9 cellular contexts compared by ENCODE assay signal in genomic region chr2:218256612-218257350, GRCh38. TPM values are rescaled to one million over a fixed set of nuclear protein-coding genes. Genes with fewer than 3 reads are reported as not detected.
DNase-seq lines count a peak whose midpoint lies in the region; ATAC-seq and TF ChIP-seq lines count a peak whose summit lies in the region.
"Had no signal": no experiment of that assay in that cellular context is flagged by ENCODE, and none has a peak within 500 bp of the region (broad histone marks: within the 10 kb centered on the region; RNA-seq: fewer than 3 reads in every experiment).

No MANE protein-coding gene starts in this region.

- peaks cover 8 to 26% of the 10 kb centered on the region in 2 donors for H3K4me1 ChIP-seq in ascending aorta
- H3K4me1 ChIP-seq in smooth muscle cell (ENCODE audit: low read depth): peaks cover 15% of the 10 kb centered on the region

- H3K79me2 ChIP-seq in smooth muscle cell (ENCODE audit: low read depth): no peaks in the 10 kb centered on the region
- H3K79me2 ChIP-seq: parathyroid adenoma had no signal

- peaks cover 43% of the 10 kb centered on the region for H3K4me1 Mint-ChIP-seq in activated CD4-positive, alpha-beta T cell treated with anti-CD3 and anti-CD28 coated beads for 36 hours

- H3K9me3 ChIP-seq in ascending aorta (no peaks in the 10 kb centered on the region), smooth muscle cell (replicated peaks; ENCODE audit: low read depth) (no peaks in the 10 kb centered on the region), WERI-Rb-1 (ENCODE audit: severe bottlenecking) (no peaks in the 10 kb centered on the region)

- POLR2A ChIA-PET in activated CD4-positive, alpha-beta T cell treated with anti-CD3 and anti-CD28 coated beads for 36 hours (lab: Charles Lee): interaction anchor here (0.7 to 1.3 kb wide), 2 partner anchors 14 to 30 kb away, joined by 3 to 5 read pairs; partner anchors contain the start of genes AAMP and PNKD

- no peak overlapping the region for H3K9ac ChIP-seq in smooth muscle cell (ENCODE audit: low read depth)
- H3K9ac ChIP-seq: parathyroid adenoma had no signal

- H3K4me3 ChIP-seq in ascending aorta (no peak overlapping the region), smooth muscle cell (no peak overlapping the region), WERI-Rb-1 (ENCODE audit: low read depth, low read length) (no peak overlapping the region)

- peaks cover 44% of the 10 kb centered on the region for H3K36me3 Mint-ChIP-seq in activated CD4-positive, alpha-beta T cell treated with anti-CD3 and anti-CD28 coated beads for 36 hours (ENCODE audit: low read depth)

- no peak for DNase-seq in activated CD4-positive, alpha-beta T cell treated with anti-CD3 and anti-CD28 coated beads for 36 hours
- DNase-seq in activated CD4-positive, alpha-beta T cell treated with anti-CD3 and anti-CD28 coated beads for 4 hours: no peak
- DNase-seq in ascending aorta (ENCODE audit: low spot score in 2 of 2) (no peak), smooth muscle cell (lab: John Stamatoyannopoulos, UW; ENCODE audit: unreplicated experiment) (no peak), caudate nucleus (lab: John Stamatoyannopoulos, UW) (no peak), WERI-Rb-1 (no peak)
- no peak for DNase-seq in NK-92 treated with Interleukin-12 subunit alpha and Interleukin-12 subunit beta, amount 100 ng/mL, for 24 hours (lab: John Stamatoyannopoulos, UW)

- no peak for ATAC-seq in activated CD4-positive, alpha-beta T cell treated with anti-CD3 and anti-CD28 coated beads for 36 hours
- peak; percentile 12 for ATAC-seq in HG02970 (IDR thresholded peaks at IDR 0.05; ENCODE audit: low FRiP score, unreplicated experiment)

- peaks cover 75% of the 10 kb centered on the region for H3F3A ChIP-seq in smooth muscle cell (ENCODE audit: low read depth)

- 94% methylated on average over 13 of the region's 13 CpGs for WGBS in smooth muscle cell (ENCODE audit: low lambda C conversion rate)

- CTCF ChIA-PET in activated CD4-positive, alpha-beta T cell treated with anti-CD3 and anti-CD28 coated beads for 36 hours (lab: Charles Lee): interaction anchor here (0.7 to 6.9 kb wide), 27 partner anchors 9 to 718 kb away, joined by 3 to 47 read pairs (median 5); partner anchors contain the start of genes AAMP, ARPC2, CXCR1 and PLCD4

- peak overlapping the region; percentile 25 to 58 for H3K27ac ChIP-seq in ascending aorta
- peak overlapping the region; percentile 61 for H3K27ac ChIP-seq in smooth muscle cell (ENCODE audit: low read depth)
- H3K27ac ChIP-seq in caudate nucleus (ENCODE audit: low read depth, low read length): no peak overlapping the region
- no peak overlapping the region for H3K27ac ChIP-seq in WERI-Rb-1

- no peak overlapping the region for H2AFZ ChIP-seq in smooth muscle cell (ENCODE audit: low read depth)
- H2AFZ ChIP-seq: parathyroid adenoma had no signal

- H4K20me1 ChIP-seq in smooth muscle cell (ENCODE audit: low read depth): peaks cover 45% of the 10 kb centered on the region

- H3K36me3 ChIP-seq in ascending aorta (peaks cover 38 to 46% of the 10 kb centered on the region in 2 donors), smooth muscle cell (ENCODE audit: low read depth) (peaks cover 22% of the 10 kb centered on the region), WERI-Rb-1 (peaks cover 27% of the 10 kb centered on the region)

- H3K9me3 Mint-ChIP-seq in activated CD4-positive, alpha-beta T cell treated with anti-CD3 and anti-CD28 coated beads for 36 hours (ENCODE audit: low read depth): no peaks in the 10 kb centered on the region

- H3K4me2 ChIP-seq in smooth muscle cell: no peak overlapping the region

- H3K27me3 ChIP-seq in ascending aorta (no peaks in the 10 kb centered on the region), smooth muscle cell (ENCODE audit: low read depth) (no peaks in the 10 kb centered on the region), WERI-Rb-1 (ENCODE audit: insufficient read depth, low read depth, severe bottlenecking) (no peaks in the 10 kb centered on the region)

- peak overlapping the region; percentile 81 for H3K27ac Mint-ChIP-seq in activated CD4-positive, alpha-beta T cell treated with anti-CD3 and anti-CD28 coated beads for 36 hours

- no peaks in the 10 kb centered on the region for H3K27me3 Mint-ChIP-seq in activated CD4-positive, alpha-beta T cell treated with anti-CD3 and anti-CD28 coated beads for 36 hours

- TF ChIP-seq CTCF in ascending aorta (IDR thresholded peaks at IDR 0.05) (no peak), smooth muscle cell (IDR thresholded peaks at IDR 0.05; ENCODE audit: borderline replicate concordance, insufficient read depth, poor library complexity, severe bottlenecking) (no peak), WERI-Rb-1 (IDR thresholded peaks at IDR 0.05; ENCODE audit: low read depth, low read length) (no peak)

- no peak overlapping the region for H3K4me3 Mint-ChIP-seq in activated CD4-positive, alpha-beta T cell treated with anti-CD3 and anti-CD28 coated beads for 36 hours

- intact Hi-C loops in activated CD4-positive, alpha-beta T cell treated with anti-CD3 and anti-CD28 coated beads for 36 hours (cut with DNase I, micrococcal nuclease): loop anchor here (1.0 to 5.0 kb wide), 6 partner anchors 17 to 89 kb away; partner anchors contain the start of genes ARPC2 (in 1 of the 2) and CXCR1 (in 1 of the 2)
- intact Hi-C loops in ascending aorta (cut with DNase I): no loop called here

RNA-seq across cellular contexts. Expression of gene GPBAR1, which starts 4.0 kb away (rescaled TPM):
- total RNA-seq in activated CD4-positive, alpha-beta T cell treated with anti-CD3 and anti-CD28 coated beads for 36 hours: under 1 TPM; 0.11 to 0.40 TPM
- total RNA-seq in ascending aorta (not detected), smooth muscle cell (0.94 and 1.3 TPM in 2 replicates)
- polyA plus RNA-seq in smooth muscle cell: 1.6 and 2.6 TPM in 2 replicates

RNA-seq across cellular contexts. Expression of gene AAMP, which starts 13.2 kb away (rescaled TPM):
- total RNA-seq in activated CD4-positive, alpha-beta T cell treated with anti-CD3 and anti-CD28 coated beads for 36 hours: 10 to 100 TPM; 49.7 to 72.2 TPM
- total RNA-seq in ascending aorta (73.7 TPM), smooth muscle cell (58.9 and 71.5 TPM in 2 replicates)
- 95.8 and 135 TPM in 2 replicates for polyA plus RNA-seq in smooth muscle cell

RNA-seq across cellular contexts. Expression of gene PNKD, which starts 13.5 kb away (rescaled TPM):
- total RNA-seq in activated CD4-positive, alpha-beta T cell treated with anti-CD3 and anti-CD28 coated beads for 36 hours: 10 to 100 TPM; 17.8 to 18.5 TPM
- total RNA-seq in ascending aorta (45.8 TPM), smooth muscle cell (26.1 and 42.0 TPM in 2 replicates)
- polyA plus RNA-seq in smooth muscle cell: 109 and 126 TPM in 2 replicates

RNA-seq across cellular contexts. Expression of gene TMBIM1, which starts 35.5 kb away (rescaled TPM):
- 10 to 100 TPM; 51.1 to 54.0 TPM for total RNA-seq in activated CD4-positive, alpha-beta T cell treated with anti-CD3 and anti-CD28 coated beads for 36 hours
- 320 TPM for total RNA-seq in ascending aorta
- total RNA-seq in smooth muscle cell: 109 TPM in 2 replicates
- polyA plus RNA-seq in smooth muscle cell: 121 and 172 TPM in 2 replicates

RNA-seq across cellular contexts. Expression of gene ARPC2, which starts 39.8 kb away (rescaled TPM):
- 100 to 1,000 TPM; 563 to 632 TPM for total RNA-seq in activated CD4-positive, alpha-beta T cell treated with anti-CD3 and anti-CD28 coated beads for 36 hours
- 237 TPM for total RNA-seq in ascending aorta
- total RNA-seq in smooth muscle cell: 645 and 653 TPM in 2 replicates
- 858 and 872 TPM in 2 replicates for polyA plus RNA-seq in smooth muscle cell

Comparison
In these comparisons a context has a peak if more than half of its experiments do, and no peak if none do; other contexts are left out.
1. H3K27ac ChIP-seq: peak in ascending aorta (2 of 2) and smooth muscle cell (single experiment); none in caudate nucleus (single experiment) and WERI-Rb-1 (single experiment).